Comparison of ENCODE assay signal across 40 cellular contexts in the genomic region with DNA sequence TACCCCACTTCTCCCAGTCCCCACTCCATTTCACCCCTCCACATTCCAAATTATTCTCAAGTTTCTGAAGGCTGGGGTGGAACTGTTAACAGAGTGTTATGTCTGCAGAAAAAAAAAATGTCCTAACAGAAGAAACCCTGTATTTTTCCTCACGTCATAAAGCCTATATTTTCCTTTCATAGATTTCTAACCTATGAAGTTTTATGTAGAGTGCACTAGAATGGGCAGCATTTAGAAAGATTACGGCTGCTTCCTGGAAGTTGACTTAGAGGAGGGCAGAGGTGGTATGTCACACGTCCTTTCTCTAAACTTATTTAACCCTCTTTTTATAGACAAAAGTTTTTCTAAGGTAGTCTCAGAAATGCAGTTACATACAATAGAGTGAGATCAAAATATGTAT.
"Had no signal": no experiment of that assay in that cellular context is flagged by ENCODE, and none has a peak within 500 bp of the region (broad histone marks: within the 10 kb centered on the region; RNA-seq: fewer than 3 reads in every experiment).

No MANE protein-coding gene starts in this region.

- FAIRE-seq: astrocyte, bronchial epithelial cell had no signal

- H3K27me3 Mint-ChIP-seq: activated naive CD4-positive, alpha-beta T cell treated with anti-CD3 and anti-CD28 coated beads, Interleukin-2, amount 10 ng/mL, durations not matched to agents 7 days and 5 days; activated naive CD8-positive, alpha-beta T cell; activated naive CD8-positive, alpha-beta T cell treated with anti-CD3 and anti-CD28 coated beads for 36 hours; activated naive CD8-positive, alpha-beta T cell treated with anti-CD3 and anti-CD28 coated beads, Interleukin-2, amount 10 ng/mL, durations not matched to agents 7 days and 5 days; activated naive CD8-positive, alpha-beta T cell treated with anti-CD3 and anti-CD28 coated beads, Interleukin-2, amount 50 U/mL, for 24 hours; activated T-cell treated with anti-CD3 and anti-CD28 coated beads, Interleukin-2, amount 50 U/mL, for 24 hours; central memory CD8-positive, alpha-beta T cell had no signal

- H3K4me3 Mint-ChIP-seq: activated naive CD4-positive, alpha-beta T cell treated with anti-CD3 and anti-CD28 coated beads for 36 hours; activated naive CD4-positive, alpha-beta T cell treated with anti-CD3 and anti-CD28 coated beads, Interleukin-2, amount 10 ng/mL, durations not matched to agents 7 days and 5 days; activated naive CD4-positive, alpha-beta T cell treated with anti-CD3 and anti-CD28 coated beads, Interleukin-2, amount 50 U/mL, for 24 hours; activated naive CD8-positive, alpha-beta T cell; activated naive CD8-positive, alpha-beta T cell treated with anti-CD3 and anti-CD28 coated beads for 36 hours; activated naive CD8-positive, alpha-beta T cell treated with anti-CD3 and anti-CD28 coated beads, Interleukin-2, amount 10 ng/mL, durations not matched to agents 7 days and 5 days; activated naive CD8-positive, alpha-beta T cell treated with anti-CD3 and anti-CD28 coated beads, Interleukin-2, amount 50 U/mL, for 24 hours; activated T-cell treated with anti-CD3 and anti-CD28 coated beads, Interleukin-2, amount 50 U/mL, for 24 hours; activated T-cell treated with anti-CD3 and anti-CD28 coated beads, Interleukin-2, amount 50 U/mL, for 4 hours; activated T-cell treated with anti-CD3 and anti-CD28 coated beads, Interleukin-2, amount 50 U/mL, for 72 hours; activated T-helper 1 cell treated with anti-CD3 and anti-CD28 coated beads, Interleukin-12 subunit alpha, Interleukin-12 subunit beta, Interleukin-2, Interleukin-4 antibody, amounts not matched to agents 30 ng/mL and 10 ng/mL and 1 ng/mL, durations not matched to agents 14 hours and 24 hours and 36 hours; activated T-helper 17 cell treated with anti-CD3 and anti-CD28 coated beads, Interleukin-2, amount 50 U/mL, for 72 hours; brain; central memory CD8-positive, alpha-beta T cell had no signal

- H3K36me3 Mint-ChIP-seq: activated naive CD4-positive, alpha-beta T cell treated with anti-CD3 and anti-CD28 coated beads, Interleukin-2, amount 10 ng/mL, durations not matched to agents 7 days and 5 days; activated naive CD4-positive, alpha-beta T cell treated with anti-CD3 and anti-CD28 coated beads, Interleukin-2, amount 50 U/mL, for 24 hours; activated naive CD4-positive, alpha-beta T cell treated with anti-CD3 and anti-CD28 coated beads, Interleukin-2, amount 50 U/mL, for 72 hours; activated naive CD8-positive, alpha-beta T cell; activated naive CD8-positive, alpha-beta T cell treated with anti-CD3 and anti-CD28 coated beads for 36 hours; activated naive CD8-positive, alpha-beta T cell treated with anti-CD3 and anti-CD28 coated beads, Interleukin-2, amount 10 ng/mL, durations not matched to agents 7 days and 5 days; brain had no signal

- ATAC-seq: activated naive CD4-positive, alpha-beta T cell treated with anti-CD3 and anti-CD28 coated beads, Interleukin-2, amount 50 U/mL, for 72 hours; activated naive CD8-positive, alpha-beta T cell treated with anti-CD3 and anti-CD28 coated beads, Interleukin-2, amount 50 U/mL, for 24 hours; activated T-cell treated with anti-CD3 and anti-CD28 coated beads, Interleukin-2, amount 50 U/mL, for 4 hours; activated T-cell treated with anti-CD3 and anti-CD28 coated beads, Interleukin-2, amount 50 U/mL, for 72 hours; activated T-helper 17 cell treated with anti-CD3 and anti-CD28 coated beads, Interleukin-2, amount 50 U/mL, for 72 hours; body of pancreas had no signal

- H3K4me3 ChIP-seq: adrenal gland, ascending aorta, body of pancreas, breast epithelium, cardiac muscle cell had no signal

- H3K9me3 Mint-ChIP-seq: activated naive CD4-positive, alpha-beta T cell treated with anti-CD3 and anti-CD28 coated beads, Interleukin-2, amount 50 U/mL, for 24 hours; activated naive CD8-positive, alpha-beta T cell treated with anti-CD3 and anti-CD28 coated beads, Interleukin-2, amount 10 ng/mL, durations not matched to agents 7 days and 5 days; activated T-cell treated with anti-CD3 and anti-CD28 coated beads, Interleukin-2, amount 50 U/mL, for 72 hours; activated T-helper 1 cell treated with anti-CD3 and anti-CD28 coated beads, Interleukin-12 subunit alpha, Interleukin-12 subunit beta, Interleukin-2, Interleukin-4 antibody, amounts not matched to agents 30 ng/mL and 10 ng/mL and 1 ng/mL, durations not matched to agents 14 hours and 24 hours and 36 hours had no signal

- H3K9me3 ChIP-seq: adrenal gland, ascending aorta, body of pancreas, breast epithelium had no signal

- H3K27ac Mint-ChIP-seq: activated naive CD4-positive, alpha-beta T cell treated with anti-CD3 and anti-CD28 coated beads for 36 hours; activated naive CD4-positive, alpha-beta T cell treated with anti-CD3 and anti-CD28 coated beads, Interleukin-2, amount 10 ng/mL, durations not matched to agents 7 days and 5 days; activated naive CD4-positive, alpha-beta T cell treated with anti-CD3 and anti-CD28 coated beads, Interleukin-2, amount 50 U/mL, for 24 hours; activated naive CD4-positive, alpha-beta T cell treated with anti-CD3 and anti-CD28 coated beads, Interleukin-2, amount 50 U/mL, for 72 hours; activated naive CD8-positive, alpha-beta T cell; activated naive CD8-positive, alpha-beta T cell treated with anti-CD3 and anti-CD28 coated beads for 36 hours; activated naive CD8-positive, alpha-beta T cell treated with anti-CD3 and anti-CD28 coated beads, Interleukin-2, amount 10 ng/mL, durations not matched to agents 7 days and 5 days; activated naive CD8-positive, alpha-beta T cell treated with anti-CD3 and anti-CD28 coated beads, Interleukin-2, amount 50 U/mL, for 24 hours; activated T-cell treated with anti-CD3 and anti-CD28 coated beads, Interleukin-2, amount 50 U/mL, for 24 hours; activated T-cell treated with anti-CD3 and anti-CD28 coated beads, Interleukin-2, amount 50 U/mL, for 72 hours; activated T-helper 1 cell treated with anti-CD3 and anti-CD28 coated beads, Interleukin-12 subunit alpha, Interleukin-12 subunit beta, Interleukin-2, Interleukin-4 antibody, amounts not matched to agents 30 ng/mL and 10 ng/mL and 1 ng/mL, durations not matched to agents 14 hours and 24 hours and 36 hours; activated T-helper 17 cell treated with anti-CD3 and anti-CD28 coated beads, Interleukin-2, amount 50 U/mL, for 72 hours; activated T-helper 2 cell treated with anti-CD3 and anti-CD28 coated beads, Interferon-gamma antibody, Interleukin-2, Interleukin-4, amounts not matched to agents 10 μg/mL and 5 μg/mL and 100 μg/mL, durations not matched to agents 14 hours and 24 hours and 36 hours; brain had no signal

- H3K4me1 Mint-ChIP-seq: activated naive CD4-positive, alpha-beta T cell treated with anti-CD3 and anti-CD28 coated beads, Interleukin-2, amount 10 ng/mL, durations not matched to agents 7 days and 5 days; activated naive CD4-positive, alpha-beta T cell treated with anti-CD3 and anti-CD28 coated beads, Interleukin-2, amount 50 U/mL, for 24 hours; activated naive CD8-positive, alpha-beta T cell treated with anti-CD3 and anti-CD28 coated beads for 36 hours; activated naive CD8-positive, alpha-beta T cell treated with anti-CD3 and anti-CD28 coated beads, Interleukin-2, amount 10 ng/mL, durations not matched to agents 7 days and 5 days; activated naive CD8-positive, alpha-beta T cell treated with anti-CD3 and anti-CD28 coated beads, Interleukin-2, amount 50 U/mL, for 24 hours; activated T-helper 17 cell treated with anti-CD3 and anti-CD28 coated beads, Interleukin-2, amount 50 U/mL, for 72 hours; brain; central memory CD8-positive, alpha-beta T cell had no signal

- DNase-seq: activated effector memory CD4-positive, alpha-beta T cell treated with anti-CD3 and anti-CD28 coated beads, Interleukin-2, amount 50 U/mL, for 16 hours; activated effector memory CD4-positive, alpha-beta T cell treated with Interleukin-2 at 50 U/mL for 16 hours; activated gamma-delta T cell; activated gamma-delta T cell treated with Interleukin-2 at 50 U/mL for 16 hours; activated naive CD4-positive, alpha-beta T cell; activated naive CD4-positive, alpha-beta T cell treated with anti-CD3 and anti-CD28 coated beads for 36 hours; activated naive CD4-positive, alpha-beta T cell treated with anti-CD3 and anti-CD28 coated beads, Interleukin-2, amount 10 ng/mL, durations not matched to agents 7 days and 5 days; activated naive CD4-positive, alpha-beta T cell treated with anti-CD3 and anti-CD28 coated beads, Interleukin-2, amount 50 U/mL, for 16 hours; activated naive CD4-positive, alpha-beta T cell treated with Interleukin-2 at 50 U/mL for 16 hours; activated naive CD8-positive, alpha-beta T cell treated with anti-CD3 and anti-CD28 coated beads for 36 hours; activated naive CD8-positive, alpha-beta T cell treated with anti-CD3 and anti-CD28 coated beads, Interleukin-2, amount 10 ng/mL, durations not matched to agents 7 days and 5 days; activated naive CD8-positive, alpha-beta T cell treated with anti-CD3 and anti-CD28 coated beads, Interleukin-2, amount 50 U/mL, for 24 hours; activated T-cell treated with anti-CD3 and anti-CD28 coated beads, Interleukin-2, amount 50 U/mL, for 1 hour; activated T-cell treated with anti-CD3 and anti-CD28 coated beads, Interleukin-2, amount 50 U/mL, for 24 hours; activated T-cell treated with anti-CD3 and anti-CD28 coated beads, Interleukin-2, amount 50 U/mL, for 4 hours; activated T-cell treated with anti-CD3 and anti-CD28 coated beads, Interleukin-2, amount 50 U/mL, for 48 hours; activated T-cell treated with anti-CD3 and anti-CD28 coated beads, Interleukin-2, amount 50 U/mL, for 72 hours; adrenal gland; amniotic stem cell; amygdala; anterior cingulate cortex; aorta; body of pancreas; brain microvascular endothelial cell; caudate nucleus; central memory CD4-positive, alpha-beta T cell; cerebellar nuclear complex had no signal

- H3K27ac ChIP-seq: adrenal gland, ascending aorta, body of pancreas, brain microvascular endothelial cell, breast epithelium, cardiac muscle cell had no signal

- H3K27me3 ChIP-seq: adrenal gland, ascending aorta, body of pancreas, brain microvascular endothelial cell, breast epithelium, cardiac muscle cell had no signal

- H3K4me1 ChIP-seq: adrenal gland, ascending aorta, body of pancreas, breast epithelium had no signal

- H3K36me3 ChIP-seq: adrenal gland, ascending aorta, brain microvascular endothelial cell, breast epithelium, cardiac muscle cell had no signal
